Comparison of ENCODE assay signal across 1 cellular context in genomic region chr3:194137314-194138097, GRCh38.
TF ChIP-seq lines count a peak whose summit lies in the region.

No MANE protein-coding gene starts in this region.

TF ChIP-seq in HepG2, 621 proteins besides CTCF, POLR2A, EP300 and RAD21 (continued from another document and continues in another):
- TF ChIP-seq HNF1A (IDR thresholded peaks at IDR 0.05; ENCODE audit: low read depth) = no peak
- TF ChIP-seq HNF1A (CRISPR knock-in tag; IDR thresholded peaks at IDR 0.05; ENCODE audit: borderline replicate concordance) = no peak
- TF ChIP-seq ZNF362 (CRISPR knock-in tag; IDR thresholded peaks at IDR 0.05; ENCODE audit: borderline replicate concordance) = peak; percentile 32; the same call in 1 of the 2 replicates
- TF ChIP-seq ZNF766 (CRISPR knock-in tag; IDR thresholded peaks at IDR 0.05; ENCODE audit: borderline replicate concordance) = 0 out of 2 replicates have a peak, but pooled peaks have one; percentile 44
- TF ChIP-seq DMAP1 (CRISPR knock-in tag; IDR thresholded peaks at IDR 0.05) = peak; percentile 40; the same call in 1 of the 2 replicates
- no peak for TF ChIP-seq ZNF609 (CRISPR knock-in tag; IDR thresholded peaks at IDR 0.05; ENCODE audit: borderline replicate concordance)
- TF ChIP-seq YEATS2 (CRISPR knock-in tag; IDR thresholded peaks at IDR 0.05; ENCODE audit: borderline replicate concordance) = 0 out of 2 replicates have a peak, but pooled peaks have one; percentile 29
- TF ChIP-seq ZNF512 (CRISPR knock-in tag; IDR thresholded peaks at IDR 0.05) = 0 out of 2 replicates have a peak, but pooled peaks have one; percentile 42
- peak; percentile 48 for TF ChIP-seq ZFY (CRISPR knock-in tag; IDR thresholded peaks at IDR 0.05)
- TF ChIP-seq MYNN (CRISPR knock-in tag; IDR thresholded peaks at IDR 0.05; ENCODE audit: low read depth) = no peak
- no peak for TF ChIP-seq ZBTB26 (CRISPR knock-in tag; IDR thresholded peaks at IDR 0.05; ENCODE audit: borderline replicate concordance)
- TF ChIP-seq EZH2 (conservative IDR thresholded peaks at IDR 0.05; ENCODE audit: low read depth, low read length) = no peak
- TF ChIP-seq ZNF652 (CRISPR knock-in tag; IDR thresholded peaks at IDR 0.05; ENCODE audit: borderline replicate concordance, low read depth) = peak; percentile 10; the same call in 1 of the 2 replicates
- TF ChIP-seq HNRNPK (IDR thresholded peaks at IDR 0.05; ENCODE audit: low read depth, low read length, poor library complexity, severe bottlenecking) = no peak
- no peak for TF ChIP-seq ZMAT3 (CRISPR knock-in tag; conservative IDR thresholded peaks at IDR 0.05)
- TF ChIP-seq NR2F1 (CRISPR knock-in tag; IDR thresholded peaks at IDR 0.05) = peak in 1 of 2 experiments; percentile 7; a peak in 1 of 4 replicates
- TF ChIP-seq IRF9 (CRISPR knock-in tag; IDR thresholded peaks at IDR 0.05; ENCODE audit: borderline replicate concordance) = no peak
- peak; percentile 41; the same call in 1 of the 2 replicates for TF ChIP-seq ZNF891 (CRISPR knock-in tag; IDR thresholded peaks at IDR 0.05)
- peak; percentile 52; the same call in 1 of the 2 replicates for TF ChIP-seq KLF6 (CRISPR knock-in tag; IDR thresholded peaks at IDR 0.05)
- TF ChIP-seq ZSCAN29 (CRISPR knock-in tag; conservative IDR thresholded peaks at IDR 0.05) = peak; percentile 16; the same call in 1 of the 2 replicates
- peak; percentile 3; the same call in 1 of the 2 replicates for TF ChIP-seq HNF4A (CRISPR knock-in tag; IDR thresholded peaks at IDR 0.05)
- peak; percentile 91 for TF ChIP-seq BCL3 (CRISPR knock-in tag; IDR thresholded peaks at IDR 0.05)
- 0 out of 2 replicates have a peak, but pooled peaks have one; percentile 7 for TF ChIP-seq FOSL2 (CRISPR knock-in tag; IDR thresholded peaks at IDR 0.05)
- TF ChIP-seq SAP130 (CRISPR knock-in tag; IDR thresholded peaks at IDR 0.05; ENCODE audit: low read depth) = peak; percentile 69
- peak; percentile 11; the same call in 1 of the 2 replicates for TF ChIP-seq ZNF446 (CRISPR knock-in tag; IDR thresholded peaks at IDR 0.05)
- no peak for TF ChIP-seq DMTF1 (CRISPR knock-in tag; IDR thresholded peaks at IDR 0.05)
- no peak for TF ChIP-seq ZNF431 (CRISPR knock-in tag; IDR thresholded peaks at IDR 0.05; ENCODE audit: borderline replicate concordance, low read depth)
- 0 out of 2 replicates have a peak, but pooled peaks have one; percentile 46 for TF ChIP-seq ZFP36L1 (CRISPR knock-in tag; IDR thresholded peaks at IDR 0.05)
- TF ChIP-seq IRX3 (CRISPR knock-in tag; IDR thresholded peaks at IDR 0.05; ENCODE audit: borderline replicate concordance, low read depth) = no peak
- TF ChIP-seq RARA (CRISPR knock-in tag; IDR thresholded peaks at IDR 0.05) = peak; percentile 35; the same call in 1 of the 2 replicates
- no peak for TF ChIP-seq CEBPZ (IDR thresholded peaks at IDR 0.05; ENCODE audit: low read length)
